In the genomic region with DNA sequence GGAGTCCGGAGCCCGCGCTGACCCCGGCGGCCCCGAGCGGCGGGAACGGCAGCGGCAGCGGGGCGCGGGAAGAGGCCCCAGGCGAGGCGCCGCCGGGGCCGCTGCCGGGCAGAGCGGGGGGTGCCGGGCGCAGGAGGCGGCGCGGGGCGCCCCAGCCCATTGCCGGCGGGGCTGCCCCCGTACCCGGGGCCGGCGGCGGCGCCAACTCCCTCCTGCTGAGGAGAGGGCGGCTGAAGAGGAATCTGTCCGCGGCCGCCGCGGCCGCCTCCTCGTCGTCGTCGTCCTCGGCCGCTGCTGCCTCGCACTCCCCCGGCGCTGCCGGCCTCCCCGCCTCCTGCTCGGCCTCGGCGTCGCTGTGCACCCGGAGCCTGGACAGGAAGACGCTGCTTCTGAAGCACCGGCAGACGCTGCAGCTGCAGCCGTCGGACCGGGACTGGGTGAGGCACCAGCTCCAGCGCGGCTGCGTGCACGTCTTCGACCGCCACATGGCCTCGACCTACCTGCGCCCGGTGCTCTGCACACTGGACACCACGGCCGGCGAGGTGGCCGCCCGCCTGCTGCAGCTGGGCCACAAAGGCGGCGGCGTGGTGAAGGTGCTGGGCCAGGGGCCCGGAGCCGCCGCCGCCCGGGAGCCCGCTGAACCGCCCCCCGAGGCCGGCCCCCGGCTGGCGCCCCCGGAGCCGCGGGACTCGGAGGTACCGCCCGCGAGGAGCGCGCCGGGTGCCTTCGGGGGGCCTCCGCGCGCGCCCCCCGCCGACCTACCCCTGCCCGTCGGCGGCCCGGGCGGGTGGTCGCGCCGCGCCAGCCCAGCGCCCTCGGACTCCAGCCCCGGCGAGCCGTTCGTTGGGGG, we compare ENCODE assay signal across 1 cellular context.
A peak's percentile ranks its signal among the peaks of the same experiment; 100 is the strongest.
TF ChIP-seq lines count a peak whose summit lies in the region.

No MANE protein-coding gene starts in this region.

TF ChIP-seq in WTC11, 78 proteins besides CTCF, POLR2A, EP300 and RAD21 (continued from another document and continues in another):
- TF ChIP-seq, protein P1, sequence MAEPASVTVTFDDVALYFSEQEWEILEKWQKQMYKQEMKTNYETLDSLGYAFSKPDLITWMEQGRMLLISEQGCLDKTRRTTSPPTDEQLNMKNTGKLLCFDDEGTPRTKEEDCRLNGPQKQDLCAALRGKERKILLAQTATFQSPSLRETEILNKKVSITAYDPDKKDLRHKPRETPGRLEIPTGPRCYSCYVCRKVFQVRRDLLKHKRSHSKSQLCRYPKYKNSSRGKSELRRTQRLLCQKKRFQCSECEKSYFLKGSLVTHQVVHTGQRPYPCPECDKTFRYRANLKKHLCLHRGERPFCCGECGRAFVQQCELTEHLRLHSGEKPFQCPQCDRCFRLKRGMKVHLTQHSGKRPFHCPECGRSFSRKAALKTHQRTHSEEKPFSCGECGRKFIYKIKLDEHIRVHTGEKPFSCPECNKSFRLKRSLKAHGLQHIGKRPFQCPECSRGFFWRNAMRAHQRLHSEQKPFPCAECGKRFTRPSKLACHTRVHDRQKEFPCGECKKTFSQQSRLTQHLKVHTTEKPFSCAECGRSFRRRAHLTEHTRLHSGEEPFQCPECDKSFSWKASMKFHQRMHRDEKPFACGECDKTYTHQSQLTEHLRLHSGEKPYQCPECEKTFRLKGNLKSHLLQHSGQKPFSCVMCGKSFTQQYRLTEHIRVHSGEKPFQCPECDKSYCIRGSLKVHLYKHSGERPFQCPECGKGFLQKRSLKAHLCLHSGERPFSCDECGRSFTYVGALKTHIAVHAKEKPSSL (CRISPR knock-in tag; conservative IDR thresholded peaks at IDR 0.05), result no peak
- TF ChIP-seq ZBTB21 (CRISPR knock-in tag; IDR thresholded peaks at IDR 0.05; ENCODE audit: borderline replicate concordance) (0 out of 2 replicates have a peak, but pooled peaks have one; percentile 17), ELF4 (CRISPR knock-in tag; IDR thresholded peaks at IDR 0.05; ENCODE audit: low read depth) (no peak), RORB (CRISPR knock-in tag; IDR thresholded peaks at IDR 0.05) (no peak), KAT7 (CRISPR knock-in tag; IDR thresholded peaks at IDR 0.05; ENCODE audit: borderline replicate concordance) (no peak; the same call in 1 of the 2 replicates), OVOL2 (CRISPR knock-in tag; IDR thresholded peaks at IDR 0.05; ENCODE audit: borderline replicate concordance) (no peak), ZNF396 (CRISPR knock-in tag; IDR thresholded peaks at IDR 0.05; ENCODE audit: borderline replicate concordance) (no peak), NR2C2 (CRISPR knock-in tag; IDR thresholded peaks at IDR 0.05) (no peak; the same call in 1 of the 2 replicates), ZNF138 (CRISPR knock-in tag; conservative IDR thresholded peaks at IDR 0.05) (no peak), GRHL2 (CRISPR knock-in tag; IDR thresholded peaks at IDR 0.05; ENCODE audit: insufficient replicate concordance, severe bottlenecking) (no peak), PRRX2 (CRISPR knock-in tag; IDR thresholded peaks at IDR 0.05) (no peak), GABPB1 (CRISPR knock-in tag; IDR thresholded peaks at IDR 0.05) (0 out of 2 replicates have a peak, but pooled peaks have one; percentile 16), ETV6 (CRISPR knock-in tag; IDR thresholded peaks at IDR 0.05) (0 out of 2 replicates have a peak, but pooled peaks have one; percentile 37), GTF2I (CRISPR knock-in tag; conservative IDR thresholded peaks at IDR 0.05) (no peak), TEAD4 (CRISPR knock-in tag; IDR thresholded peaks at IDR 0.05) (no peak), RELA (CRISPR knock-in tag; IDR thresholded peaks at IDR 0.05; ENCODE audit: borderline replicate concordance) (no peak), NR3C1 (CRISPR knock-in tag; conservative IDR thresholded peaks at IDR 0.05; ENCODE audit: low read depth) (no peak), JAZF1 (CRISPR knock-in tag; IDR thresholded peaks at IDR 0.05) (no peak), SMAD3 (CRISPR knock-in tag; IDR thresholded peaks at IDR 0.05; ENCODE audit: borderline replicate concordance) (0 out of 2 replicates have a peak, but pooled peaks have one; percentile 59), ZNF416 (CRISPR knock-in tag; IDR thresholded peaks at IDR 0.05) (no peak), EMX1 (CRISPR knock-in tag; IDR thresholded peaks at IDR 0.05) (no peak), ZNF263 (CRISPR knock-in tag; IDR thresholded peaks at IDR 0.05; ENCODE audit: low read depth) (no peak)
- TF ChIP-seq, protein P2, sequence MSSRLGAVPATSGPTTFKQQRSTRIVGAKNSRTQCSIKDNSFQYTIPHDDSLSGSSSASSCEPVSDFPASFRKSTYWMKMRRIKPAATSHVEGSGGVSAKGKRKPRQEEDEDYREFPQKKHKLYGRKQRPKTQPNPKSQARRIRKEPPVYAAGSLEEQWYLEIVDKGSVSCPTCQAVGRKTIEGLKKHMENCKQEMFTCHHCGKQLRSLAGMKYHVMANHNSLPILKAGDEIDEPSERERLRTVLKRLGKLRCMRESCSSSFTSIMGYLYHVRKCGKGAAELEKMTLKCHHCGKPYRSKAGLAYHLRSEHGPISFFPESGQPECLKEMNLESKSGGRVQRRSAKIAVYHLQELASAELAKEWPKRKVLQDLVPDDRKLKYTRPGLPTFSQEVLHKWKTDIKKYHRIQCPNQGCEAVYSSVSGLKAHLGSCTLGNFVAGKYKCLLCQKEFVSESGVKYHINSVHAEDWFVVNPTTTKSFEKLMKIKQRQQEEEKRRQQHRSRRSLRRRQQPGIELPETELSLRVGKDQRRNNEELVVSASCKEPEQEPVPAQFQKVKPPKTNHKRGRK (CRISPR knock-in tag; IDR thresholded peaks at IDR 0.05; ENCODE audit: borderline replicate concordance), result no peak
- TF ChIP-seq, protein P3, sequence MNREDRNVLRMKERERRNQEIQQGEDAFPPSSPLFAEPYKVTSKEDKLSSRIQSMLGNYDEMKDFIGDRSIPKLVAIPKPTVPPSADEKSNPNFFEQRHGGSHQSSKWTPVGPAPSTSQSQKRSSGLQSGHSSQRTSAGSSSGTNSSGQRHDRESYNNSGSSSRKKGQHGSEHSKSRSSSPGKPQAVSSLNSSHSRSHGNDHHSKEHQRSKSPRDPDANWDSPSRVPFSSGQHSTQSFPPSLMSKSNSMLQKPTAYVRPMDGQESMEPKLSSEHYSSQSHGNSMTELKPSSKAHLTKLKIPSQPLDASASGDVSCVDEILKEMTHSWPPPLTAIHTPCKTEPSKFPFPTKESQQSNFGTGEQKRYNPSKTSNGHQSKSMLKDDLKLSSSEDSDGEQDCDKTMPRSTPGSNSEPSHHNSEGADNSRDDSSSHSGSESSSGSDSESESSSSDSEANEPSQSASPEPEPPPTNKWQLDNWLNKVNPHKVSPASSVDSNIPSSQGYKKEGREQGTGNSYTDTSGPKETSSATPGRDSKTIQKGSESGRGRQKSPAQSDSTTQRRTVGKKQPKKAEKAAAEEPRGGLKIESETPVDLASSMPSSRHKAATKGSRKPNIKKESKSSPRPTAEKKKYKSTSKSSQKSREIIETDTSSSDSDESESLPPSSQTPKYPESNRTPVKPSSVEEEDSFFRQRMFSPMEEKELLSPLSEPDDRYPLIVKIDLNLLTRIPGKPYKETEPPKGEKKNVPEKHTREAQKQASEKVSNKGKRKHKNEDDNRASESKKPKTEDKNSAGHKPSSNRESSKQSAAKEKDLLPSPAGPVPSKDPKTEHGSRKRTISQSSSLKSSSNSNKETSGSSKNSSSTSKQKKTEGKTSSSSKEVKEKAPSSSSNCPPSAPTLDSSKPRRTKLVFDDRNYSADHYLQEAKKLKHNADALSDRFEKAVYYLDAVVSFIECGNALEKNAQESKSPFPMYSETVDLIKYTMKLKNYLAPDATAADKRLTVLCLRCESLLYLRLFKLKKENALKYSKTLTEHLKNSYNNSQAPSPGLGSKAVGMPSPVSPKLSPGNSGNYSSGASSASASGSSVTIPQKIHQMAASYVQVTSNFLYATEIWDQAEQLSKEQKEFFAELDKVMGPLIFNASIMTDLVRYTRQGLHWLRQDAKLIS (CRISPR knock-in tag; IDR thresholded peaks at IDR 0.05; ENCODE audit: borderline replicate concordance), result no peak
- TF ChIP-seq, protein P4, sequence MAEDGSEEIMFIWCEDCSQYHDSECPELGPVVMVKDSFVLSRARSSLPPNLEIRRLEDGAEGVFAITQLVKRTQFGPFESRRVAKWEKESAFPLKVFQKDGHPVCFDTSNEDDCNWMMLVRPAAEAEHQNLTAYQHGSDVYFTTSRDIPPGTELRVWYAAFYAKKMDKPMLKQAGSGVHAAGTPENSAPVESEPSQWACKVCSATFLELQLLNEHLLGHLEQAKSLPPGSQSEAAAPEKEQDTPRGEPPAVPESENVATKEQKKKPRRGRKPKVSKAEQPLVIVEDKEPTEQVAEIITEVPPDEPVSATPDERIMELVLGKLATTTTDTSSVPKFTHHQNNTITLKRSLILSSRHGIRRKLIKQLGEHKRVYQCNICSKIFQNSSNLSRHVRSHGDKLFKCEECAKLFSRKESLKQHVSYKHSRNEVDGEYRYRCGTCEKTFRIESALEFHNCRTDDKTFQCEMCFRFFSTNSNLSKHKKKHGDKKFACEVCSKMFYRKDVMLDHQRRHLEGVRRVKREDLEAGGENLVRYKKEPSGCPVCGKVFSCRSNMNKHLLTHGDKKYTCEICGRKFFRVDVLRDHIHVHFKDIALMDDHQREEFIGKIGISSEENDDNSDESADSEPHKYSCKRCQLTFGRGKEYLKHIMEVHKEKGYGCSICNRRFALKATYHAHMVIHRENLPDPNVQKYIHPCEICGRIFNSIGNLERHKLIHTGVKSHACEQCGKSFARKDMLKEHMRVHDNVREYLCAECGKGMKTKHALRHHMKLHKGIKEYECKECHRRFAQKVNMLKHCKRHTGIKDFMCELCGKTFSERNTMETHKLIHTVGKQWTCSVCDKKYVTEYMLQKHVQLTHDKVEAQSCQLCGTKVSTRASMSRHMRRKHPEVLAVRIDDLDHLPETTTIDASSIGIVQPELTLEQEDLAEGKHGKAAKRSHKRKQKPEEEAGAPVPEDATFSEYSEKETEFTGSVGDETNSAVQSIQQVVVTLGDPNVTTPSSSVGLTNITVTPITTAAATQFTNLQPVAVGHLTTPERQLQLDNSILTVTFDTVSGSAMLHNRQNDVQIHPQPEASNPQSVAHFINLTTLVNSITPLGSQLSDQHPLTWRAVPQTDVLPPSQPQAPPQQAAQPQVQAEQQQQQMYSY (CRISPR knock-in tag; IDR thresholded peaks at IDR 0.05), result no peak
- TF ChIP-seq, protein P5, sequence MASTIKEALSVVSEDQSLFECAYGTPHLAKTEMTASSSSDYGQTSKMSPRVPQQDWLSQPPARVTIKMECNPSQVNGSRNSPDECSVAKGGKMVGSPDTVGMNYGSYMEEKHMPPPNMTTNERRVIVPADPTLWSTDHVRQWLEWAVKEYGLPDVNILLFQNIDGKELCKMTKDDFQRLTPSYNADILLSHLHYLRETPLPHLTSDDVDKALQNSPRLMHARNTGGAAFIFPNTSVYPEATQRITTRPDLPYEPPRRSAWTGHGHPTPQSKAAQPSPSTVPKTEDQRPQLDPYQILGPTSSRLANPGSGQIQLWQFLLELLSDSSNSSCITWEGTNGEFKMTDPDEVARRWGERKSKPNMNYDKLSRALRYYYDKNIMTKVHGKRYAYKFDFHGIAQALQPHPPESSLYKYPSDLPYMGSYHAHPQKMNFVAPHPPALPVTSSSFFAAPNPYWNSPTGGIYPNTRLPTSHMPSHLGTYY (CRISPR knock-in tag; IDR thresholded peaks at IDR 0.05), result no peak
- TF ChIP-seq, protein P6, sequence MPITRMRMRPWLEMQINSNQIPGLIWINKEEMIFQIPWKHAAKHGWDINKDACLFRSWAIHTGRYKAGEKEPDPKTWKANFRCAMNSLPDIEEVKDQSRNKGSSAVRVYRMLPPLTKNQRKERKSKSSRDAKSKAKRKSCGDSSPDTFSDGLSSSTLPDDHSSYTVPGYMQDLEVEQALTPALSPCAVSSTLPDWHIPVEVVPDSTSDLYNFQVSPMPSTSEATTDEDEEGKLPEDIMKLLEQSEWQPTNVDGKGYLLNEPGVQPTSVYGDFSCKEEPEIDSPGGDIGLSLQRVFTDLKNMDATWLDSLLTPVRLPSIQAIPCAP (CRISPR knock-in tag; IDR thresholded peaks at IDR 0.05), result no peak
- TF ChIP-seq, protein P7, sequence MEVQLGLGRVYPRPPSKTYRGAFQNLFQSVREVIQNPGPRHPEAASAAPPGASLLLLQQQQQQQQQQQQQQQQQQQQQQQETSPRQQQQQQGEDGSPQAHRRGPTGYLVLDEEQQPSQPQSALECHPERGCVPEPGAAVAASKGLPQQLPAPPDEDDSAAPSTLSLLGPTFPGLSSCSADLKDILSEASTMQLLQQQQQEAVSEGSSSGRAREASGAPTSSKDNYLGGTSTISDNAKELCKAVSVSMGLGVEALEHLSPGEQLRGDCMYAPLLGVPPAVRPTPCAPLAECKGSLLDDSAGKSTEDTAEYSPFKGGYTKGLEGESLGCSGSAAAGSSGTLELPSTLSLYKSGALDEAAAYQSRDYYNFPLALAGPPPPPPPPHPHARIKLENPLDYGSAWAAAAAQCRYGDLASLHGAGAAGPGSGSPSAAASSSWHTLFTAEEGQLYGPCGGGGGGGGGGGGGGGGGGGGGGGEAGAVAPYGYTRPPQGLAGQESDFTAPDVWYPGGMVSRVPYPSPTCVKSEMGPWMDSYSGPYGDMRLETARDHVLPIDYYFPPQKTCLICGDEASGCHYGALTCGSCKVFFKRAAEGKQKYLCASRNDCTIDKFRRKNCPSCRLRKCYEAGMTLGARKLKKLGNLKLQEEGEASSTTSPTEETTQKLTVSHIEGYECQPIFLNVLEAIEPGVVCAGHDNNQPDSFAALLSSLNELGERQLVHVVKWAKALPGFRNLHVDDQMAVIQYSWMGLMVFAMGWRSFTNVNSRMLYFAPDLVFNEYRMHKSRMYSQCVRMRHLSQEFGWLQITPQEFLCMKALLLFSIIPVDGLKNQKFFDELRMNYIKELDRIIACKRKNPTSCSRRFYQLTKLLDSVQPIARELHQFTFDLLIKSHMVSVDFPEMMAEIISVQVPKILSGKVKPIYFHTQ (CRISPR knock-in tag; IDR thresholded peaks at IDR 0.05), result no peak
- TF ChIP-seq, protein P8, sequence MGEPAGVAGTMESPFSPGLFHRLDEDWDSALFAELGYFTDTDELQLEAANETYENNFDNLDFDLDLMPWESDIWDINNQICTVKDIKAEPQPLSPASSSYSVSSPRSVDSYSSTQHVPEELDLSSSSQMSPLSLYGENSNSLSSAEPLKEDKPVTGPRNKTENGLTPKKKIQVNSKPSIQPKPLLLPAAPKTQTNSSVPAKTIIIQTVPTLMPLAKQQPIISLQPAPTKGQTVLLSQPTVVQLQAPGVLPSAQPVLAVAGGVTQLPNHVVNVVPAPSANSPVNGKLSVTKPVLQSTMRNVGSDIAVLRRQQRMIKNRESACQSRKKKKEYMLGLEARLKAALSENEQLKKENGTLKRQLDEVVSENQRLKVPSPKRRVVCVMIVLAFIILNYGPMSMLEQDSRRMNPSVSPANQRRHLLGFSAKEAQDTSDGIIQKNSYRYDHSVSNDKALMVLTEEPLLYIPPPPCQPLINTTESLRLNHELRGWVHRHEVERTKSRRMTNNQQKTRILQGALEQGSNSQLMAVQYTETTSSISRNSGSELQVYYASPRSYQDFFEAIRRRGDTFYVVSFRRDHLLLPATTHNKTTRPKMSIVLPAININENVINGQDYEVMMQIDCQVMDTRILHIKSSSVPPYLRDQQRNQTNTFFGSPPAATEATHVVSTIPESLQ (CRISPR knock-in tag; IDR thresholded peaks at IDR 0.05), result no peak
- TF ChIP-seq, protein P9, sequence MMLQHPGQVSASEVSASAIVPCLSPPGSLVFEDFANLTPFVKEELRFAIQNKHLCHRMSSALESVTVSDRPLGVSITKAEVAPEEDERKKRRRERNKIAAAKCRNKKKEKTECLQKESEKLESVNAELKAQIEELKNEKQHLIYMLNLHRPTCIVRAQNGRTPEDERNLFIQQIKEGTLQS (CRISPR knock-in tag; conservative IDR thresholded peaks at IDR 0.05), result no peak
- TF ChIP-seq, protein P10, sequence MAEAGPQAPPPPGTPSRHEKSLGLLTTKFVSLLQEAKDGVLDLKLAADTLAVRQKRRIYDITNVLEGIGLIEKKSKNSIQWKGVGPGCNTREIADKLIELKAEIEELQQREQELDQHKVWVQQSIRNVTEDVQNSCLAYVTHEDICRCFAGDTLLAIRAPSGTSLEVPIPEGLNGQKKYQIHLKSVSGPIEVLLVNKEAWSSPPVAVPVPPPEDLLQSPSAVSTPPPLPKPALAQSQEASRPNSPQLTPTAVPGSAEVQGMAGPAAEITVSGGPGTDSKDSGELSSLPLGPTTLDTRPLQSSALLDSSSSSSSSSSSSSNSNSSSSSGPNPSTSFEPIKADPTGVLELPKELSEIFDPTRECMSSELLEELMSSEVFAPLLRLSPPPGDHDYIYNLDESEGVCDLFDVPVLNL (CRISPR knock-in tag; IDR thresholded peaks at IDR 0.05; ENCODE audit: borderline replicate concordance, low read depth), result no peak
